ENCODE assay signal across 8 cellular contexts in genomic region chr1:16613185-16614147, GRCh38. TPM values are rescaled to one million over a fixed set of nuclear protein-coding genes. Genes with fewer than 3 reads are reported as not detected.
DNase-seq lines count a peak whose midpoint lies in the region; ATAC-seq and TF ChIP-seq lines count a peak whose summit lies in the region.

TSS of gene NBPF1 (minus strand) at chr1:16613564.

- no peaks in the 10 kb centered on the region for H3K36me3 Mint-ChIP-seq in T-cell
- no peaks in the 10 kb centered on the region for H3K36me3 Mint-ChIP-seq in type B pancreatic cell

- peak; percentile 80 for ATAC-seq in HG02870 (IDR thresholded peaks at IDR 0.05; ENCODE audit: unreplicated experiment)
- peak; percentile 90 to 95 (median 95) for ATAC-seq in T-cell (replicated peaks in 1 of 4)

- H3K36me3 ChIP-seq in left ventricle myocardium inferior = peaks cover 7% of the 10 kb centered on the region

- POLR2A ChIA-PET in T-cell (lab: Charles Lee) = interaction anchor here in 1 of 2 donors (0.6 kb wide), 1 partner anchor 12 kb away, joined by 3 read pairs; no protein-coding TSS in a partner anchor

- intact Hi-C loops in left ventricle myocardium inferior (cut with micrococcal nuclease) (no loop called here), posterior vena cava (cut with DNase I) (no loop called here)

- H3K4me3 Mint-ChIP-seq in T-cell = no peak within 1 kb of the TSS
- no peak within 1 kb of the TSS for H3K4me3 Mint-ChIP-seq in type B pancreatic cell

- peak within 1 kb of the TSS; percentile 75 for H3K27ac ChIP-seq in angular gyrus (ENCODE audit: low read depth, low read length)
- peak within 1 kb of the TSS; percentile 88 for H3K27ac ChIP-seq in left ventricle myocardium inferior (replicated peaks)

- peak; percentile 100 for DNase-seq in GM13976 (ENCODE audit: low spot score)
- peak; percentile 98 for DNase-seq in NCI-H1436 treated with DMSO at 0.1 percent for 48 hours (lab: John Stamatoyannopoulos, UW)
- DNase-seq in T-cell = peak; percentile 63 to 92 (median 81)
- peak; percentile 96 for DNase-seq in left ventricle myocardium inferior
- DNase-seq in posterior vena cava (ENCODE audit: low spot score) = peak; percentile 99
- DNase-seq in type B pancreatic cell (ENCODE audit: extremely low spot score, unreplicated experiment) = peak; percentile 100

- peaks cover 31% of the 10 kb centered on the region for H3K4me1 ChIP-seq in left ventricle myocardium inferior

- peak within 1 kb of the TSS; percentile 73 for H3K4me3 ChIP-seq in left ventricle myocardium inferior

- H3K27me3 Mint-ChIP-seq in T-cell (no peaks in the 10 kb centered on the region), type B pancreatic cell (no peaks in the 10 kb centered on the region)

- CTCF ChIA-PET in T-cell (lab: Charles Lee) = interaction anchor here in 1 of 2 donors (1.4 kb wide), 1 partner anchor 7 kb away, joined by 5 read pairs; no protein-coding TSS in a partner anchor

- in situ Hi-C loops in GM13976 (cut with MboI; ENCODE audit: low sequenced_read_pairs, unreplicated experiment) = no loop called here

- H3K27me3 ChIP-seq in left ventricle myocardium inferior (ENCODE audit: low read depth) = no peaks in the 10 kb centered on the region

- no peak within 1 kb of the TSS for H3K27ac Mint-ChIP-seq in T-cell
- H3K27ac Mint-ChIP-seq in type B pancreatic cell = no peak within 1 kb of the TSS

- H3K9me3 Mint-ChIP-seq in T-cell (no peaks in the 10 kb centered on the region), type B pancreatic cell (no peaks in the 10 kb centered on the region)

- no peaks in the 10 kb centered on the region for H3K9me3 ChIP-seq in left ventricle myocardium inferior (replicated peaks)

- no peaks in the 10 kb centered on the region for H3K4me1 Mint-ChIP-seq in T-cell
- no peaks in the 10 kb centered on the region for H3K4me1 Mint-ChIP-seq in type B pancreatic cell (ENCODE audit: unreplicated experiment)

- TF ChIP-seq CTCF in GM13976 (IDR thresholded peaks at IDR 0.05; ENCODE audit: borderline replicate concordance, control extremely low read depth, extremely low read depth, insufficient read depth, missing control alignments) (no peak), left ventricle myocardium inferior (IDR thresholded peaks at IDR 0.05; ENCODE audit: borderline replicate concordance) (no peak), type B pancreatic cell (conservative IDR thresholded peaks at IDR 0.05) (peak; percentile 34)

RNA-seq across cellular contexts. Expression of gene NBPF1, which starts in this region (rescaled TPM):
- total RNA-seq in T-cell = 10 to 100 TPM; 18.1 to 34.8 (median 29.1) TPM
- total RNA-seq in left ventricle myocardium inferior = 9.7 TPM
- 10 to 100 TPM; 28.9 to 63.0 TPM for total RNA-seq in posterior vena cava
- 39.1 and 97.5 TPM in 2 replicates for total RNA-seq in type B pancreatic cell (ENCODE audit: low replicate concordance)

Comparison
In these comparisons a context has a peak if more than half of its experiments do, and no peak if none do; other contexts are left out.
1. Peak in every context shown above with its lines: DNase-seq, ATAC-seq, H3K4me3 ChIP-seq and H3K27ac ChIP-seq.